In the genomic region with DNA sequence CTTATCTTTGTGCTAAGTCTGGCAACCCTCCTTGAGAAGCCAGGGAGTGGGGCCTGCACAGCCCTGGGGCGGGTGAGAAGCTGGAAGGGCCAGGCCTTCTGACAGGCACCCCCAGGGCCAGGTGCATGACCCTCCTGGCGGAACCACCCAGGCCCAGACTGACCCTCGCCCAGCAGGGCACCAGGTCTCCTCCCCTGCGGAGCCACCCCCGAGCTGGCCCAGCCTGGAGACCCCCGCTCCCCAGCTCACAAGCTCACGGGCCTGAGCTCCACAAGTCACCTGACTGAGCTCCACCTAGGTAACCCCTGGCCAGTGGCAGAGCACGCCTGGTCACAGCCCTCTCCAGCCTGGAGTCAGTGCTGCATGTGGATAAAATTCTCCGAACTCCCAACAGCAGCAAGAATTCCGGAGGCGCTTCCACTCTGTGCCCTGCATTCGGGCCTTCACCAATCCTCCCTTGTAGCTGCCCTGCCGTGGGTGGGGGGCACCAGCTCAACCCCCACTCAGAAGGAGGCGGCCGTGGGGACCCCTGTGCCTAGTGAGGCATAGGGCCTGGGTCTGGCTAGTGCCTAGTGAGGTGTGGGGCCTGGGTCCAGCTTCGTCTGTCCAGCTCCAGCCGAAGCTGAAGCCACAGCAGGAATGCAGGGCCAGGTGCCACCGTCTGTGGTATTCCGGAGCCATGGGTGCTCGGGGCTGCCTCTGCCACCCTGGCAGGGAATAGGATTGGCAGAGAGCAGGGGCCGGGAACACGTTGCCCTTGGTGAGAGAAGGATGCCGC, we compare ENCODE assay signal across 4 cellular contexts.
"Had no signal": no experiment of that assay in that cellular context is flagged by ENCODE, and none has a peak within 500 bp of the region (broad histone marks: within the 10 kb centered on the region; RNA-seq: fewer than 3 reads in every experiment).

No MANE protein-coding gene starts in this region.

- H3K9me3 ChIP-seq: esophagus muscularis mucosa, thoracic aorta had no signal

- H3K4me3 ChIP-seq: dorsolateral prefrontal cortex, esophagus muscularis mucosa, thoracic aorta had no signal

- H3K27ac ChIP-seq: dorsolateral prefrontal cortex, esophagus muscularis mucosa, thoracic aorta, WERI-Rb-1 had no signal
